18 cellular contexts compared by ENCODE assay signal in the genomic region with DNA sequence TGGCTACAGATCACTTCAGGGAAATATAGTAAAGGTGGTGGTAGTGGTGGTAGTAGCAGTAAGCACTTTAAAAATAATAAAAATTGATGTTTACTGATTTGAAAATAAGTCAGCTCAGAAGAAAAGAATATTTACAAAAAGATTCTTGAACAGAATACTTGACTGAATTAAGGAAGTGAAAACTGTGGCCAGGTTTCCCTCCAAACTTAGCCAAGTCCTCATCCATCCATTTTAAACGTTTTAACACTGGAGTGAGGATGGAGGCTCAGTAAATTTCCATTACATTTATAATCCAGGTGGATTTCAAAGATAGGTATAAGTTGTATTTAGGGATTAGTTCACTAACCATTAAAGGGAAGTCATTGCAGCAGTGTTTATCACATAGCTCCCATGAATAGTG.
"Had no signal": no experiment of that assay in that cellular context is flagged by ENCODE, and none has a peak within 500 bp of the region (broad histone marks: within the 10 kb centered on the region; RNA-seq: fewer than 3 reads in every experiment).

No MANE protein-coding gene starts in this region.

- DNase-seq: activated CD4-positive, alpha-beta T cell treated with anti-CD3 and anti-CD28 coated beads, Interleukin-2, amount 10 ng/mL, durations not matched to agents 24 days and 14 days; activated CD4-positive, CD25-positive, alpha-beta regulatory T cell; activated CD8-positive, alpha-beta memory T cell treated with anti-CD3 and anti-CD28 coated beads, Interleukin-2, amount 50 U/mL, for 4 hours; activated CD8-positive, alpha-beta T cell treated with anti-CD3 and anti-CD28 coated beads for 36 hours; activated effector memory CD4-positive, alpha-beta T cell treated with Interleukin-2 at 50 U/mL for 16 hours; activated T-cell treated with anti-CD3 and anti-CD28 coated beads, Interleukin-2, amount 50 U/mL, for 48 hours; effector memory CD8-positive, alpha-beta T cell; hypothalamus; islet precursor cell; mammary epithelial cell; right lobe of liver; stimulated activated CD4-positive, alpha-beta T cell treated with anti-CD3 and anti-CD28 coated beads, Interleukin-4, amount 100 ng/mL, for 1 hour; stimulated activated naive CD8-positive, alpha-beta T cell treated with anti-CD3 and anti-CD28 coated beads, Interleukin-15, amount 100 ng/mL, for 72 hours; T-cell; trophoblast cell had no signal

- H3K9me3 ChIP-seq: breast epithelium, right lobe of liver, suprapubic skin had no signal

- H3K36me3 ChIP-seq: breast epithelium had no signal

- H3K4me1 ChIP-seq: breast epithelium, right lobe of liver, suprapubic skin had no signal

- H3K4me3 ChIP-seq: breast epithelium, right lobe of liver, smooth muscle cell, suprapubic skin had no signal

- H3K27me3 ChIP-seq: breast epithelium, right lobe of liver, suprapubic skin had no signal

- H3K27ac ChIP-seq: breast epithelium, right lobe of liver, suprapubic skin had no signal

- ATAC-seq: activated CD8-positive, alpha-beta T cell treated with anti-CD3 and anti-CD28 coated beads for 36 hours; effector memory CD8-positive, alpha-beta T cell; right lobe of liver; stimulated activated naive CD8-positive, alpha-beta T cell treated with anti-CD3 and anti-CD28 coated beads, Interleukin-15, amount 100 ng/mL, for 72 hours; T-cell had no signal
